In the genomic region with DNA sequence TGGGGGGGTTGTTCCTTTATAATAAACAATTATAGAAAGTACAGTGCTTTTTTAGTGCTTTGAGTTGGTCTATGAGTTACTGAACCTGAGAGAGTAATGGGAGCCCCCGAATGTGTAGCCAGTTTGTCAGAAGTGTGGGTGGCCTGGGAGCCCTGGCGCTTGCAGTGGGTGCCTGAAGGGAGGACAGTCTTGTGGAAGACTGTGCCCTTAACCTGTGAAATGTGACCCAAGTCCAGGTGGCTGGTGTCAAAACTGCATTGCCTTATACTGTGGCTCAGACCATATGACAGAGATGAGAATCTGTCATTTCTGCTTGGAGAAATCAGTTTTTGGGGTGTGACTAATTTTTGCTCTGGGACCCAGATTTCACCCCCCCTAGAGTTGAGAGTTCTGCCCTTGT, we compare ENCODE assay signal across 18 cellular contexts. TPM values are rescaled to one million over a fixed set of nuclear protein-coding genes. Genes with fewer than 3 reads are reported as not detected.
DNase-seq lines count a peak whose midpoint lies in the region; ATAC-seq and FAIRE-seq lines count a peak whose summit lies in the region.
"Had no signal": no experiment of that assay in that cellular context is flagged by ENCODE, and none has a peak within 500 bp of the region (broad histone marks: within the 10 kb centered on the region; RNA-seq: fewer than 3 reads in every experiment).

No MANE protein-coding gene starts in this region.

- no peaks in the 10 kb centered on the region for H3K36me3 Mint-ChIP-seq in activated T-cell treated with anti-CD3 and anti-CD28 coated beads, Interleukin-2, amount 50 U/mL, for 24 hours (ENCODE audit: low read depth)
- H3K36me3 Mint-ChIP-seq in T-cell = peaks cover 10% of the 10 kb centered on the region
- peaks cover 20% of the 10 kb centered on the region for H3K36me3 Mint-ChIP-seq in effector memory CD8-positive, alpha-beta T cell (ENCODE audit: insufficient read depth)
- H3K36me3 Mint-ChIP-seq: type B pancreatic cell had no signal

- peak; percentile 63 for FAIRE-seq in urothelium cell line (lab: Jason Lieb, UNC)
- FAIRE-seq: K562 had no signal

- CTCF ChIA-PET in T-cell (lab: Charles Lee) = interaction anchor here (1.3 to 3.2 kb wide), 3 partner anchors 25 to 87 kb away, joined by 4 to 39 read pairs (median 4); no protein-coding TSS in a partner anchor

- peaks cover 73% of the 10 kb centered on the region for H3K4me1 Mint-ChIP-seq in activated T-cell treated with anti-CD3 and anti-CD28 coated beads, Interleukin-2, amount 50 U/mL, for 24 hours (ENCODE audit: low read depth)
- peaks cover 75 to 91% (median 84%) of the 10 kb centered on the region in 3 donors for H3K4me1 Mint-ChIP-seq in T-cell
- H3K4me1 Mint-ChIP-seq in effector memory CD8-positive, alpha-beta T cell (ENCODE audit: low read depth in 2 of 2) = peaks cover 87 to 89% of the 10 kb centered on the region in 2 donors

- POLR2A ChIA-PET in T-cell (lab: Charles Lee) = interaction anchor here in 1 of 2 donors (0.6 kb wide), 1 partner anchor 25 kb away, joined by 3 read pairs; no protein-coding TSS in a partner anchor

- ATAC-seq in T-cell (replicated peaks in 1 of 4) (no peak), HG02588 (IDR thresholded peaks at IDR 0.05; ENCODE audit: unreplicated experiment) (no peak), GM19035 (IDR thresholded peaks at IDR 0.05; ENCODE audit: unreplicated experiment) (no peak)
- no peak for ATAC-seq in effector memory CD8-positive, alpha-beta T cell (replicated peaks)
- ATAC-seq: K562, lower lobe of right lung had no signal

- no peak for DNase-seq in activated T-cell treated with anti-CD3 and anti-CD28 coated beads, Interleukin-2, amount 50 U/mL, for 24 hours
- no peak for DNase-seq in activated T-cell treated with anti-CD3 and anti-CD28 coated beads, Interleukin-2, amount 50 U/mL, for 1 hour
- DNase-seq in T-cell (no peak), urothelium cell line (ENCODE audit: low spot score) (no peak), NCI-H2196 (lab: John Stamatoyannopoulos, UW; ENCODE audit: unreplicated experiment) (no peak)
- DNase-seq in effector memory CD8-positive, alpha-beta T cell = no peak
- DNase-seq: esophagus squamous epithelium, GOT3, lower lobe of right lung, NCI-H1092, NCI-H2081 treated with DMSO at 0.1 percent for 48 hours, NCI-H510A treated with DMSO at 0.1 percent for 48 hours, posterior cingulate gyrus, SW 1271 had no signal

- H3K9me3 Mint-ChIP-seq in activated T-cell treated with anti-CD3 and anti-CD28 coated beads, Interleukin-2, amount 50 U/mL, for 24 hours = peaks cover 16% of the 10 kb centered on the region
- H3K9me3 Mint-ChIP-seq in T-cell = peaks cover 7 to 11% (median 11%) of the 10 kb centered on the region in 3 donors
- H3K9me3 Mint-ChIP-seq in effector memory CD8-positive, alpha-beta T cell = peaks cover 6 to 14% of the 10 kb centered on the region in 2 donors

- no peak overlapping the region for H3K4me3 Mint-ChIP-seq in activated T-cell treated with anti-CD3 and anti-CD28 coated beads, Interleukin-2, amount 50 U/mL, for 24 hours
- H3K4me3 Mint-ChIP-seq in T-cell = peak overlapping the region in 2 of 3 donors; percentile 4 to 11
- H3K4me3 Mint-ChIP-seq in effector memory CD8-positive, alpha-beta T cell = peak overlapping the region; percentile 72 to 78
- H3K4me3 Mint-ChIP-seq: type B pancreatic cell had no signal

- peak overlapping the region; percentile 78 for H3K27ac Mint-ChIP-seq in activated T-cell treated with anti-CD3 and anti-CD28 coated beads, Interleukin-2, amount 50 U/mL, for 24 hours
- peak overlapping the region; percentile 68 to 89 for H3K27ac Mint-ChIP-seq in T-cell
- peak overlapping the region; percentile 94 for H3K27ac Mint-ChIP-seq in effector memory CD8-positive, alpha-beta T cell
- H3K27ac Mint-ChIP-seq: type B pancreatic cell had no signal

- no peaks in the 10 kb centered on the region for H3K27me3 Mint-ChIP-seq in activated T-cell treated with anti-CD3 and anti-CD28 coated beads, Interleukin-2, amount 50 U/mL, for 24 hours
- no peaks in the 10 kb centered on the region for H3K27me3 Mint-ChIP-seq in T-cell
- H3K27me3 Mint-ChIP-seq in effector memory CD8-positive, alpha-beta T cell = no peaks in the 10 kb centered on the region

RNA-seq across cellular contexts. Expression of a gene that starts 23.9 kb away (rescaled TPM):
- total RNA-seq in T-cell = 100 to 1,000 TPM; 105 to 142 (median 132) TPM
